In the genomic region with DNA sequence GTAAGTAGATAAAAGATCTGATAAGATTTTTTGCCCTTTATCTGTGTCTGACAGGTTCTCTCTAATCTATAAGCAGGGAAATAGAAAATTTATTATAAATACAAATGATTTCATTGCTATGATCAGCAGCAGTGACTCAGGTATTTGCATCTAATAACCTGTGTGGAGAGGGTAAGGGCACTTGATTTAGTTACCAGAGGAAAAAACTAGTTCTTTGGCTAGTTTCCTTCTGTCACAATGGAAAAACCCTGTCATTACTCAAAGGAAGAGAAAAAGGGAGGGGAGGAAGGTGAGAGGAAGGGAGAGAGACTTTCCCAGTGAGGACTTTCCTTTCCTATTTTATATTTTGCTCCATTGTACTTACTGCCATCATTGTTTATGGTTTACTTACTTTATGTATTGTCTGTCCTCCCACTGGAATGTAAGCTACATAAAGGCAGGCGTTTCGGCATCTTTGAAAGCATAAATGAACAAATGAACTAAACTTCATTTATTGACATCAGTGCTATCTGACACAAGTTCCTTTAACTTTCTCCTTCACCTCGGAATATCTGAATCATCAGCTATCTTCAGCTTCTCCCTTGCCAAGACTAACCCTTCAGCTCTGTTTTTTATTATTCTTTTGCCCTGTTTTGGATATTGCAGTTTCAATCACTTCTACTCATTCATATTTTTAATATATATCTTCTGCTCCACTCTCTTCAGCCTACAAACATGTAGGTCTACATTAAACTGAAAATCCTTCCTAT, we compare ENCODE assay signal across 1 cellular context.
A peak's percentile ranks its signal among the peaks of the same experiment; 100 is the strongest.
TF ChIP-seq lines count a peak whose summit lies in the region.

No MANE protein-coding gene starts in this region.

TF ChIP-seq in K562, 482 proteins besides CTCF, POLR2A, EP300 and RAD21:
- no peak for TF ChIP-seq LARP7 (IDR thresholded peaks at IDR 0.05)
- no peak for TF ChIP-seq BRCA1 (IDR thresholded peaks at IDR 0.05)
- no peak for TF ChIP-seq BRCA1 (CRISPR knock-in tag; IDR thresholded peaks at IDR 0.05)
- no peak for TF ChIP-seq SIX5 (IDR thresholded peaks at IDR 0.05; ENCODE audit: borderline replicate concordance in 1 of 2, insufficient read depth in 1 of 2, low read depth in 1 of 2, low read length in 2 of 2)
- TF ChIP-seq RBM34 (IDR thresholded peaks at IDR 0.05; ENCODE audit: borderline replicate concordance, insufficient read depth, low read length): no peak
- no peak for TF ChIP-seq ZNF347 (CRISPR knock-in tag; IDR thresholded peaks at IDR 0.05; ENCODE audit: low read depth)
- no peak for TF ChIP-seq MTF1 (CRISPR knock-in tag; IDR thresholded peaks at IDR 0.05; ENCODE audit: borderline replicate concordance)
- TF ChIP-seq FOSL1 (tag; conservative IDR thresholded peaks at IDR 0.05): peak; percentile 58
- TF ChIP-seq, protein P1, sequence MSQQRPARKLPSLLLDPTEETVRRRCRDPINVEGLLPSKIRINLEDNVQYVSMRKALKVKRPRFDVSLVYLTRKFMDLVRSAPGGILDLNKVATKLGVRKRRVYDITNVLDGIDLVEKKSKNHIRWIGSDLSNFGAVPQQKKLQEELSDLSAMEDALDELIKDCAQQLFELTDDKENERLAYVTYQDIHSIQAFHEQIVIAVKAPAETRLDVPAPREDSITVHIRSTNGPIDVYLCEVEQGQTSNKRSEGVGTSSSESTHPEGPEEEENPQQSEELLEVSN (IDR thresholded peaks at IDR 0.05; ENCODE audit: borderline replicate concordance in 1 of 2, extremely low read depth in 1 of 2, insufficient read depth in 1 of 2, insufficient read length in 1 of 2, low read depth in 1 of 2, low read length in 1 of 2, poor library complexity in 1 of 2, severe bottlenecking in 1 of 2): no peak
- TF ChIP-seq, protein P2, sequence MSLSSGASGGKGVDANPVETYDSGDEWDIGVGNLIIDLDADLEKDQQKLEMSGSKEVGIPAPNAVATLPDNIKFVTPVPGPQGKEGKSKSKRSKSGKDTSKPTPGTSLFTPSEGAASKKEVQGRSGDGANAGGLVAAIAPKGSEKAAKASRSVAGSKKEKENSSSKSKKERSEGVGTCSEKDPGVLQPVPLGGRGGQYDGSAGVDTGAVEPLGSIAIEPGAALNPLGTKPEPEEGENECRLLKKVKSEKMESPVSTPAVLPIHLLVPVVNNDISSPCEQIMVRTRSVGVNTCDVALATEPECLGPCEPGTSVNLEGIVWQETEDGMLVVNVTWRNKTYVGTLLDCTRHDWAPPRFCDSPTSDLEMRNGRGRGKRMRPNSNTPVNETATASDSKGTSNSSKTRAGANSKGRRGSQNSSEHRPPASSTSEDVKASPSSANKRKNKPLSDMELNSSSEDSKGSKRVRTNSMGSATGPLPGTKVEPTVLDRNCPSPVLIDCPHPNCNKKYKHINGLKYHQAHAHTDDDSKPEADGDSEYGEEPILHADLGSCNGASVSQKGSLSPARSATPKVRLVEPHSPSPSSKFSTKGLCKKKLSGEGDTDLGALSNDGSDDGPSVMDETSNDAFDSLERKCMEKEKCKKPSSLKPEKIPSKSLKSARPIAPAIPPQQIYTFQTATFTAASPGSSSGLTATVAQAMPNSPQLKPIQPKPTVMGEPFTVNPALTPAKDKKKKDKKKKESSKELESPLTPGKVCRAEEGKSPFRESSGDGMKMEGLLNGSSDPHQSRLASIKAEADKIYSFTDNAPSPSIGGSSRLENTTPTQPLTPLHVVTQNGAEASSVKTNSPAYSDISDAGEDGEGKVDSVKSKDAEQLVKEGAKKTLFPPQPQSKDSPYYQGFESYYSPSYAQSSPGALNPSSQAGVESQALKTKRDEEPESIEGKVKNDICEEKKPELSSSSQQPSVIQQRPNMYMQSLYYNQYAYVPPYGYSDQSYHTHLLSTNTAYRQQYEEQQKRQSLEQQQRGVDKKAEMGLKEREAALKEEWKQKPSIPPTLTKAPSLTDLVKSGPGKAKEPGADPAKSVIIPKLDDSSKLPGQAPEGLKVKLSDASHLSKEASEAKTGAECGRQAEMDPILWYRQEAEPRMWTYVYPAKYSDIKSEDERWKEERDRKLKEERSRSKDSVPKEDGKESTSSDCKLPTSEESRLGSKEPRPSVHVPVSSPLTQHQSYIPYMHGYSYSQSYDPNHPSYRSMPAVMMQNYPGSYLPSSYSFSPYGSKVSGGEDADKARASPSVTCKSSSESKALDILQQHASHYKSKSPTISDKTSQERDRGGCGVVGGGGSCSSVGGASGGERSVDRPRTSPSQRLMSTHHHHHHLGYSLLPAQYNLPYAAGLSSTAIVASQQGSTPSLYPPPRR (CRISPR knock-in tag; IDR thresholded peaks at IDR 0.05; ENCODE audit: borderline replicate concordance): no peak
- TF ChIP-seq, protein P3, sequence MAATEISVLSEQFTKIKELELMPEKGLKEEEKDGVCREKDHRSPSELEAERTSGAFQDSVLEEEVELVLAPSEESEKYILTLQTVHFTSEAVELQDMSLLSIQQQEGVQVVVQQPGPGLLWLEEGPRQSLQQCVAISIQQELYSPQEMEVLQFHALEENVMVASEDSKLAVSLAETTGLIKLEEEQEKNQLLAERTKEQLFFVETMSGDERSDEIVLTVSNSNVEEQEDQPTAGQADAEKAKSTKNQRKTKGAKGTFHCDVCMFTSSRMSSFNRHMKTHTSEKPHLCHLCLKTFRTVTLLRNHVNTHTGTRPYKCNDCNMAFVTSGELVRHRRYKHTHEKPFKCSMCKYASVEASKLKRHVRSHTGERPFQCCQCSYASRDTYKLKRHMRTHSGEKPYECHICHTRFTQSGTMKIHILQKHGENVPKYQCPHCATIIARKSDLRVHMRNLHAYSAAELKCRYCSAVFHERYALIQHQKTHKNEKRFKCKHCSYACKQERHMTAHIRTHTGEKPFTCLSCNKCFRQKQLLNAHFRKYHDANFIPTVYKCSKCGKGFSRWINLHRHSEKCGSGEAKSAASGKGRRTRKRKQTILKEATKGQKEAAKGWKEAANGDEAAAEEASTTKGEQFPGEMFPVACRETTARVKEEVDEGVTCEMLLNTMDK (IDR thresholded peaks at IDR 0.05; ENCODE audit: borderline replicate concordance, insufficient read depth, low read depth, low read length, poor library complexity, severe bottlenecking): no peak
- TF ChIP-seq, protein P4, sequence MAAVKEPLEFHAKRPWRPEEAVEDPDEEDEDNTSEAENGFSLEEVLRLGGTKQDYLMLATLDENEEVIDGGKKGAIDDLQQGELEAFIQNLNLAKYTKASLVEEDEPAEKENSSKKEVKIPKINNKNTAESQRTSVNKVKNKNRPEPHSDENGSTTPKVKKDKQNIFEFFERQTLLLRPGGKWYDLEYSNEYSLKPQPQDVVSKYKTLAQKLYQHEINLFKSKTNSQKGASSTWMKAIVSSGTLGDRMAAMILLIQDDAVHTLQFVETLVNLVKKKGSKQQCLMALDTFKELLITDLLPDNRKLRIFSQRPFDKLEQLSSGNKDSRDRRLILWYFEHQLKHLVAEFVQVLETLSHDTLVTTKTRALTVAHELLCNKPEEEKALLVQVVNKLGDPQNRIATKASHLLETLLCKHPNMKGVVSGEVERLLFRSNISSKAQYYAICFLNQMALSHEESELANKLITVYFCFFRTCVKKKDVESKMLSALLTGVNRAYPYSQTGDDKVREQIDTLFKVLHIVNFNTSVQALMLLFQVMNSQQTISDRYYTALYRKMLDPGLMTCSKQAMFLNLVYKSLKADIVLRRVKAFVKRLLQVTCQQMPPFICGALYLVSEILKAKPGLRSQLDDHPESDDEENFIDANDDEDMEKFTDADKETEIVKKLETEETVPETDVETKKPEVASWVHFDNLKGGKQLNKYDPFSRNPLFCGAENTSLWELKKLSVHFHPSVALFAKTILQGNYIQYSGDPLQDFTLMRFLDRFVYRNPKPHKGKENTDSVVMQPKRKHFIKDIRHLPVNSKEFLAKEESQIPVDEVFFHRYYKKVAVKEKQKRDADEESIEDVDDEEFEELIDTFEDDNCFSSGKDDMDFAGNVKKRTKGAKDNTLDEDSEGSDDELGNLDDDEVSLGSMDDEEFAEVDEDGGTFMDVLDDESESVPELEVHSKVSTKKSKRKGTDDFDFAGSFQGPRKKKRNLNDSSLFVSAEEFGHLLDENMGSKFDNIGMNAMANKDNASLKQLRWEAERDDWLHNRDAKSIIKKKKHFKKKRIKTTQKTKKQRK (IDR thresholded peaks at IDR 0.05; ENCODE audit: borderline replicate concordance, low read depth, low read length): no peak
- no peak for TF ChIP-seq ZNF551 (CRISPR knock-in tag; IDR thresholded peaks at IDR 0.05)
- TF ChIP-seq, protein P5, sequence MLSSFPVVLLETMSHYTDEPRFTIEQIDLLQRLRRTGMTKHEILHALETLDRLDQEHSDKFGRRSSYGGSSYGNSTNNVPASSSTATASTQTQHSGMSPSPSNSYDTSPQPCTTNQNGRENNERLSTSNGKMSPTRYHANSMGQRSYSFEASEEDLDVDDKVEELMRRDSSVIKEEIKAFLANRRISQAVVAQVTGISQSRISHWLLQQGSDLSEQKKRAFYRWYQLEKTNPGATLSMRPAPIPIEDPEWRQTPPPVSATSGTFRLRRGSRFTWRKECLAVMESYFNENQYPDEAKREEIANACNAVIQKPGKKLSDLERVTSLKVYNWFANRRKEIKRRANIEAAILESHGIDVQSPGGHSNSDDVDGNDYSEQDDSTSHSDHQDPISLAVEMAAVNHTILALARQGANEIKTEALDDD (IDR thresholded peaks at IDR 0.05): peak; percentile 69
- no peak for TF ChIP-seq HDAC6 (IDR thresholded peaks at IDR 0.05; ENCODE audit: low read depth, low read length)
- TF ChIP-seq POLR3G (IDR thresholded peaks at IDR 0.05; ENCODE audit: extremely low read depth, insufficient read length, insufficient replicate concordance): no peak
- no peak for TF ChIP-seq IFI16 (CRISPR knock-in tag; IDR thresholded peaks at IDR 0.05)
- no peak for TF ChIP-seq ZNF696 (CRISPR knock-in tag; conservative IDR thresholded peaks at IDR 0.05)
- no peak for TF ChIP-seq TEAD2 (tag; IDR thresholded peaks at IDR 0.05)
- TF ChIP-seq, protein P6, sequence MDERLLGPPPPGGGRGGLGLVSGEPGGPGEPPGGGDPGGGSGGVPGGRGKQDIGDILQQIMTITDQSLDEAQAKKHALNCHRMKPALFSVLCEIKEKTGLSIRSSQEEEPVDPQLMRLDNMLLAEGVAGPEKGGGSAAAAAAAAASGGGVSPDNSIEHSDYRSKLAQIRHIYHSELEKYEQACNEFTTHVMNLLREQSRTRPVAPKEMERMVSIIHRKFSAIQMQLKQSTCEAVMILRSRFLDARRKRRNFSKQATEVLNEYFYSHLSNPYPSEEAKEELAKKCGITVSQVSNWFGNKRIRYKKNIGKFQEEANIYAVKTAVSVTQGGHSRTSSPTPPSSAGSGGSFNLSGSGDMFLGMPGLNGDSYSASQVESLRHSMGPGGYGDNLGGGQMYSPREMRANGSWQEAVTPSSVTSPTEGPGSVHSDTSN (CRISPR knock-in tag; IDR thresholded peaks at IDR 0.05; ENCODE audit: low read depth): no peak
- TF ChIP-seq, protein P6 (tag; conservative IDR thresholded peaks at IDR 0.05; ENCODE audit: low read depth): no peak
- TF ChIP-seq ZNF224 (CRISPR knock-in tag; IDR thresholded peaks at IDR 0.05): no peak
- no peak for TF ChIP-seq PHB (CRISPR knock-in tag; IDR thresholded peaks at IDR 0.05)
- no peak for TF ChIP-seq IRF2 (CRISPR knock-in tag; IDR thresholded peaks at IDR 0.05)
- TF ChIP-seq KAT8 (IDR thresholded peaks at IDR 0.05; ENCODE audit: low read depth): no peak
- TF ChIP-seq, protein P7, sequence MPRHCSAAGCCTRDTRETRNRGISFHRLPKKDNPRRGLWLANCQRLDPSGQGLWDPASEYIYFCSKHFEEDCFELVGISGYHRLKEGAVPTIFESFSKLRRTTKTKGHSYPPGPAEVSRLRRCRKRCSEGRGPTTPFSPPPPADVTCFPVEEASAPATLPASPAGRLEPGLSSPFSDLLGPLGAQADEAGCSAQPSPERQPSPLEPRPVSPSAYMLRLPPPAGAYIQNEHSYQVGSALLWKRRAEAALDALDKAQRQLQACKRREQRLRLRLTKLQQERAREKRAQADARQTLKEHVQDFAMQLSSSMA (CRISPR knock-in tag; IDR thresholded peaks at IDR 0.05): no peak
- peak; percentile 5; the same call in 1 of the 2 replicates for TF ChIP-seq FOXJ2 (tag; IDR thresholded peaks at IDR 0.05)
- TF ChIP-seq TEAD4 (IDR thresholded peaks at IDR 0.05; ENCODE audit: low read length): no peak
- no peak for TF ChIP-seq TEAD4 (CRISPR knock-in tag; IDR thresholded peaks at IDR 0.05; ENCODE audit: borderline replicate concordance)
- TF ChIP-seq SAFB2 (IDR thresholded peaks at IDR 0.05; ENCODE audit: borderline replicate concordance, low read depth, low read length, severe bottlenecking): no peak
- no peak for TF ChIP-seq BCOR (IDR thresholded peaks at IDR 0.05)
- TF ChIP-seq JUND (IDR thresholded peaks at IDR 0.05; ENCODE audit: borderline replicate concordance, low read depth, low read length): no peak
- TF ChIP-seq JUND (tag; IDR thresholded peaks at IDR 0.05; ENCODE audit: borderline replicate concordance, low read depth, low read length): peak; percentile 59; the same call in 1 of the 3 replicates
- TF ChIP-seq CEBPB (tag; IDR thresholded peaks at IDR 0.05): no peak
